8 cellular contexts compared by ENCODE assay signal in genomic region chr10:43574035-43574892, GRCh38. TPM values are rescaled to one million over a fixed set of nuclear protein-coding genes. Genes with fewer than 3 reads are reported as not detected.
DNase-seq lines count a peak whose midpoint lies in the region; ATAC-seq and TF ChIP-seq lines count a peak whose summit lies in the region.

TSS of gene ZNF239 (minus strand) at chr10:43574616. CDS start at chr10:43558079, 16,537 bp downstream.

- CTCF ChIA-PET in CD8-positive, alpha-beta T cell (lab: Charles Lee), result interaction anchor here (1.2 to 1.4 kb wide), 2 partner anchors 10 to 15 kb away, joined by 3 to 4 read pairs; no protein-coding TSS in a partner anchor

- peak; percentile 62 to 90 (median 81) for DNase-seq in CD8-positive, alpha-beta T cell
- DNase-seq in HT1080 (ENCODE audit: low read depth) (peak; percentile 79), T-helper 1 cell (peak; percentile 65 to 77 (median 73)), amygdala (lab: John Stamatoyannopoulos, UW) (peak in 55 of 56 donors; percentile 7 to 91 (median 77)), right atrium auricular region (ENCODE audit: low spot score) (peak; percentile 94), progenitor cell of endocrine pancreas (ENCODE audit: low spot score, unreplicated experiment) (peak; percentile 71), upper lobe of left lung (peak; percentile 91 to 97)

- TF ChIP-seq POLR2A in upper lobe of left lung (IDR thresholded peaks at IDR 0.05), result peak in 1 of 4 donors; percentile 45

- no peaks in the 10 kb centered on the region for H3K9me3 ChIP-seq in CD8-positive, alpha-beta T cell (ENCODE audit: low read length)
- H3K9me3 ChIP-seq in right atrium auricular region (no peaks in the 10 kb centered on the region), upper lobe of left lung (no peaks in the 10 kb centered on the region)

- intact Hi-C loops in CD8-positive, alpha-beta T cell (cut with DNase I, micrococcal nuclease), result loop anchor here (1.0 to 10.0 kb wide), 12 partner anchors 32 to 1428 kb away; partner anchors contain the start of genes BMS1 (in 2 of the 2), ZNF32 (in 2 of the 2), ZNF485 (in 2 of the 2) and HNRNPF (in 1 of the 2)

- H3K9me3 Mint-ChIP-seq in CD8-positive, alpha-beta T cell, result peaks cover 5% of the 10 kb centered on the region
- H3K9me3 Mint-ChIP-seq in progenitor cell of endocrine pancreas (ENCODE audit: low read depth), result peaks cover 12% of the 10 kb centered on the region

- H3K4me1 ChIP-seq in CD8-positive, alpha-beta T cell (ENCODE audit: insufficient read depth, low read length), result peaks cover 25% of the 10 kb centered on the region
- H3K4me1 ChIP-seq in right atrium auricular region, result peaks cover 0 to 17% of the 10 kb centered on the region in 2 donors
- peaks cover 4 to 24% (median 8%) of the 10 kb centered on the region in 4 donors for H3K4me1 ChIP-seq in upper lobe of left lung

- POLR2A ChIA-PET in CD8-positive, alpha-beta T cell (lab: Charles Lee), result interaction anchor here (0.7 to 2.9 kb wide), 8 partner anchors 17 to 935 kb away, joined by 3 to 18 read pairs (median 4); partner anchors contain the start of genes CSGALNACT2, ZNF32 and ZNF485

- no peaks in the 10 kb centered on the region for H3K27me3 ChIP-seq in CD8-positive, alpha-beta T cell (ENCODE audit: insufficient read depth, low read length)
- H3K27me3 ChIP-seq in right atrium auricular region (no peaks in the 10 kb centered on the region), upper lobe of left lung (no peaks in the 10 kb centered on the region)

- H3K4me1 Mint-ChIP-seq in CD8-positive, alpha-beta T cell (ENCODE audit: low read depth), result peaks cover 51% of the 10 kb centered on the region
- peaks cover 19% of the 10 kb centered on the region for H3K4me1 Mint-ChIP-seq in progenitor cell of endocrine pancreas (ENCODE audit: low read depth)

- TF ChIP-seq CTCF in CD8-positive, alpha-beta T cell (IDR thresholded peaks at IDR 0.05), result no peak
- no peak for TF ChIP-seq CTCF in right atrium auricular region (IDR thresholded peaks at IDR 0.05)
- peak; percentile 6 for TF ChIP-seq CTCF in progenitor cell of endocrine pancreas (IDR thresholded peaks at IDR 0.05; ENCODE audit: unreplicated experiment)
- TF ChIP-seq CTCF in upper lobe of left lung (IDR thresholded peaks at IDR 0.05), result peak in 1 of 6 experiments; percentile 37

- ATAC-seq in CD8-positive, alpha-beta T cell, result peak; percentile 88
- ATAC-seq in GM19468 (IDR thresholded peaks at IDR 0.05; ENCODE audit: extremely low read depth, unreplicated experiment) (peak; percentile 93), upper lobe of left lung (ENCODE audit: low FRiP score in 2 of 2) (peak; percentile 91 to 98)

- H3K27me3 Mint-ChIP-seq in CD8-positive, alpha-beta T cell (ENCODE audit: low read depth), result no peaks in the 10 kb centered on the region
- peaks cover 25% of the 10 kb centered on the region for H3K27me3 Mint-ChIP-seq in progenitor cell of endocrine pancreas

- peak in 1 of 4 donors; percentile 57 for TF ChIP-seq EP300 in upper lobe of left lung (IDR thresholded peaks at IDR 0.05)

- peak within 1 kb of the TSS; percentile 85 for H3K4me3 Mint-ChIP-seq in CD8-positive, alpha-beta T cell
- peak within 1 kb of the TSS; percentile 81 for H3K4me3 Mint-ChIP-seq in progenitor cell of endocrine pancreas (ENCODE audit: low read depth)

- no peaks in the 10 kb centered on the region for H3K36me3 ChIP-seq in CD8-positive, alpha-beta T cell (ENCODE audit: insufficient read depth, low read length)
- no peaks in the 10 kb centered on the region for H3K36me3 ChIP-seq in right atrium auricular region
- no peaks in the 10 kb centered on the region for H3K36me3 ChIP-seq in upper lobe of left lung

- H3K27ac ChIP-seq in CD8-positive, alpha-beta T cell (ENCODE audit: low read depth, low read length), result peak within 1 kb of the TSS; percentile 38
- H3K27ac ChIP-seq in right atrium auricular region (peak within 1 kb of the TSS; percentile 68 to 80), upper lobe of left lung (peak within 1 kb of the TSS; percentile 26 to 79 (median 54))

- peaks cover 3% of the 10 kb centered on the region for H3K36me3 Mint-ChIP-seq in CD8-positive, alpha-beta T cell
- peaks cover 5% of the 10 kb centered on the region for H3K36me3 Mint-ChIP-seq in progenitor cell of endocrine pancreas (ENCODE audit: insufficient read depth)

- peak within 1 kb of the TSS; percentile 63 for H3K4me3 ChIP-seq in CD8-positive, alpha-beta T cell (ENCODE audit: low read depth, low read length)
- peak within 1 kb of the TSS; percentile 64 to 74 for H3K4me3 ChIP-seq in right atrium auricular region
- peak within 1 kb of the TSS; percentile 27 to 67 (median 52) for H3K4me3 ChIP-seq in upper lobe of left lung

- WGBS in upper lobe of left lung, 2 donors, result 1 to 16% methylated on average over 19 to 34 of the region's 75 CpGs

- peak within 1 kb of the TSS; percentile 90 for H3K27ac Mint-ChIP-seq in CD8-positive, alpha-beta T cell
- peak within 1 kb of the TSS; percentile 86 for H3K27ac Mint-ChIP-seq in progenitor cell of endocrine pancreas

RNA-seq across cellular contexts. Expression of gene ZNF239, which starts in this region (rescaled TPM):
- 1 to 10 TPM in 1 of 2 experiments, under 1 TPM in 1; 0.75 to 1.1 TPM for total RNA-seq in CD8-positive, alpha-beta T cell
- 4.4 and 5.0 TPM in 2 replicates for total RNA-seq in HT1080 (2014; rRNA removed; shearing (Covaris generic))
- polyA plus RNA-seq in HT1080 (2015; cell fraction: cytosol; rRNA removed), result 1.3 and 2.2 TPM in 2 replicates
- 3.3 and 4.3 TPM in 2 replicates for polyA plus RNA-seq in HT1080 (2015; cell fraction: nucleus; rRNA removed)
- total RNA-seq in right atrium auricular region (1 to 10 TPM; 2.2 to 4.4 TPM), progenitor cell of endocrine pancreas (11.8 and 12.3 TPM in 2 replicates), upper lobe of left lung (1 to 10 TPM; 1.1 to 4.0 (median 2.9) TPM)

Comparison
In these comparisons a context has a peak if more than half of its experiments do, and no peak if none do; other contexts are left out.
1. Peak in every context shown above with its lines: DNase-seq, ATAC-seq, H3K4me3 ChIP-seq and H3K27ac ChIP-seq.